ENCODE assay signal across 22 cellular contexts in genomic region chr12:117912756-117913155, GRCh38. TPM values are rescaled to one million over a fixed set of nuclear protein-coding genes. Genes with fewer than 3 reads are reported as not detected.
"Had no signal": no experiment of that assay in that cellular context is flagged by ENCODE, and none has a peak within 500 bp of the region (broad histone marks: within the 10 kb centered on the region; RNA-seq: fewer than 3 reads in every experiment).

No MANE protein-coding gene starts in this region.

- H3K4me1 ChIP-seq: SJCRH30 had no signal

- H3K27ac ChIP-seq: SJCRH30 had no signal

- H3K9me3 ChIP-seq: MG63, SJCRH30 had no signal

- DNase-seq: KBM-7; MG63; NCI-H1092; NCI-H1105 treated with DMSO at 0.1 percent for 48 hours; NCI-H1417 treated with DMSO at 0.1 percent for 48 hours; NCI-H146; NCI-H1694 treated with DMSO at 0.1 percent for 48 hours; NCI-H1930; NCI-H2081; NCI-H2107; NCI-H2227 treated with DMSO at 0.1 percent for 48 hours; NCI-H510A; NCI-H524 treated with DMSO at 0.1 percent for 48 hours; NCI-H69; NCI-H774; NK-92 treated with Interleukin-12 subunit alpha and Interleukin-12 subunit beta, amount 100 ng/mL, for 24 hours; PC-3; SHP77 treated with DMSO at 0.1 percent for 48 hours; SJCRH30 had no signal

- H3K27me3 ChIP-seq: MG63, SJCRH30 had no signal

- H3K36me3 ChIP-seq: MG63, SJCRH30 had no signal

- H3K4me3 ChIP-seq: MG63, SJCRH30 had no signal

- ATAC-seq: Panc1, PC-3, Right ventricle myocardium inferior, SK-N-SH treated with all-trans-retinoic acid at 6 μM for 48 hours had no signal

RNA-seq across cellular contexts. Expression of gene KSR2, which starts 56.0 kb away (rescaled TPM):
- total RNA-seq: Right ventricle myocardium inferior had no signal
